Comparison of ENCODE assay signal across 19 cellular contexts in genomic region chr12:116265361-116266128, GRCh38. TPM values are rescaled to one million over a fixed set of nuclear protein-coding genes. Genes with fewer than 3 reads are reported as not detected.
DNase-seq lines count a peak whose midpoint lies in the region; ATAC-seq and TF ChIP-seq lines count a peak whose summit lies in the region.
"Had no signal": no experiment of that assay in that cellular context is flagged by ENCODE, and none has a peak within 500 bp of the region (broad histone marks: within the 10 kb centered on the region; RNA-seq: fewer than 3 reads in every experiment).

No MANE protein-coding gene starts in this region.

- WGBS in endodermal cell (ENCODE audit: insufficient coverage in 1 of 2, insufficient read length in 1 of 2), 2 experiments, result 96 to 98% methylated on average over 7 of the region's 7 CpGs
- 52 to 57% methylated on average over 7 of the region's 7 CpGs for WGBS in lower leg skin, 2 donors

- peak overlapping the region; percentile 4 for H3K4me3 ChIP-seq in endodermal cell (ENCODE audit: low read length)
- H3K4me3 ChIP-seq in lower leg skin (ENCODE audit: low read depth, poor library complexity, severe bottlenecking), result no peak overlapping the region
- H3K4me3 ChIP-seq: left ventricle myocardium inferior, upper lobe of left lung had no signal

- no peaks in the 10 kb centered on the region for H3K27me3 Mint-ChIP-seq in endodermal cell (ENCODE audit: insufficient read depth)
- H3K27me3 Mint-ChIP-seq in progenitor cell of endocrine pancreas, result no peaks in the 10 kb centered on the region
- H3K27me3 Mint-ChIP-seq: activated CD4-positive, alpha-beta T cell treated with anti-CD3 and anti-CD28 coated beads, Interleukin-2, amount 10 ng/mL, durations not matched to agents 24 days and 14 days; activated naive CD4-positive, alpha-beta T cell treated with anti-CD3 and anti-CD28 coated beads, Interleukin-2, amount 50 U/mL, for 24 hours; stimulated activated naive CD8-positive, alpha-beta T cell treated with anti-CD3 and anti-CD28 coated beads, Interleukin-15, Interleukin-2, amounts not matched to agents 100 ng/mL and 50 ng/mL, for 24 hours had no signal

- no peak overlapping the region for H3K27ac ChIP-seq in endodermal cell (ENCODE audit: low read depth, low read length)
- H3K27ac ChIP-seq: left ventricle myocardium inferior, upper lobe of left lung had no signal

- H3K9ac ChIP-seq in endodermal cell (ENCODE audit: extremely low read depth, low read length, poor library complexity, severe bottlenecking), result no peak overlapping the region

- no peaks in the 10 kb centered on the region for H3K9me3 ChIP-seq in endodermal cell (ENCODE audit: control insufficient read depth, low read length)
- H3K9me3 ChIP-seq: left ventricle myocardium inferior, upper lobe of left lung had no signal

- H3K4me3 Mint-ChIP-seq in endodermal cell (no peak overlapping the region), progenitor cell of endocrine pancreas (ENCODE audit: low read depth) (no peak overlapping the region)
- H3K4me3 Mint-ChIP-seq: activated CD4-positive, alpha-beta T cell treated with anti-CD3 and anti-CD28 coated beads, Interleukin-2, amount 10 ng/mL, durations not matched to agents 24 days and 14 days; CD14-positive monocyte; stimulated activated naive CD8-positive, alpha-beta T cell treated with anti-CD3 and anti-CD28 coated beads, Interleukin-15, Interleukin-2, amounts not matched to agents 100 ng/mL and 50 ng/mL, for 24 hours had no signal

- intact Hi-C loops in lower leg skin (cut with DNase I; ENCODE audit: low total_unique reads), result no loop called here

- no peak overlapping the region for H3K27ac Mint-ChIP-seq in endodermal cell
- H3K27ac Mint-ChIP-seq in progenitor cell of endocrine pancreas, result peak overlapping the region; percentile 7
- H3K27ac Mint-ChIP-seq: activated CD4-positive, alpha-beta T cell treated with anti-CD3 and anti-CD28 coated beads, Interleukin-2, amount 10 ng/mL, durations not matched to agents 24 days and 14 days had no signal

- no peaks in the 10 kb centered on the region for H3K9me3 Mint-ChIP-seq in endodermal cell
- H3K9me3 Mint-ChIP-seq in progenitor cell of endocrine pancreas (ENCODE audit: low read depth), result peaks cover 3% of the 10 kb centered on the region
- H3K9me3 Mint-ChIP-seq: activated CD4-positive, alpha-beta T cell treated with anti-CD3 and anti-CD28 coated beads, Interleukin-2, amount 10 ng/mL, durations not matched to agents 24 days and 14 days; activated naive CD4-positive, alpha-beta T cell treated with anti-CD3 and anti-CD28 coated beads, Interleukin-2, amount 50 U/mL, for 24 hours; CD14-positive monocyte; stimulated activated naive CD8-positive, alpha-beta T cell treated with anti-CD3 and anti-CD28 coated beads, Interleukin-15, Interleukin-2, amounts not matched to agents 100 ng/mL and 50 ng/mL, for 24 hours had no signal

- peaks cover 13% of the 10 kb centered on the region for H3K4me1 ChIP-seq in endodermal cell (ENCODE audit: control insufficient read depth, insufficient read depth, low read length)

- ATAC-seq in GM21717 (IDR thresholded peaks at IDR 0.05; ENCODE audit: unreplicated experiment), result no peak

- H3K36me3 Mint-ChIP-seq in endodermal cell (ENCODE audit: low read depth), result no peaks in the 10 kb centered on the region
- H3K36me3 Mint-ChIP-seq in progenitor cell of endocrine pancreas (ENCODE audit: insufficient read depth), result no peaks in the 10 kb centered on the region
- H3K36me3 Mint-ChIP-seq: activated naive CD4-positive, alpha-beta T cell treated with anti-CD3 and anti-CD28 coated beads, Interleukin-2, amount 50 U/mL, for 24 hours; CD14-positive monocyte had no signal

- DNase-seq in EL, result peak; percentile 28
- peak; percentile 19 for DNase-seq in NCI-H524 treated with DMSO at 0.1 percent for 48 hours (lab: John Stamatoyannopoulos, UW)
- DNase-seq in endodermal cell, result no peak
- no peak for DNase-seq in progenitor cell of endocrine pancreas (ENCODE audit: low spot score, unreplicated experiment)
- DNase-seq in NCI-H748 treated with DMSO at 0.1 percent for 48 hours (lab: John Stamatoyannopoulos, UW), result no peak
- no peak for DNase-seq in lower leg skin (ENCODE audit: low spot score in 2 of 2)
- DNase-seq: activated CD4-positive, alpha-beta T cell treated with anti-CD3 and anti-CD28 coated beads, Interleukin-2, amount 10 ng/mL, durations not matched to agents 24 days and 14 days; activated T-cell treated with anti-CD3 and anti-CD28 coated beads for 4 hours; DND-41; GOT3; left ventricle myocardium inferior; NCI-H146; NCI-H2227 treated with DMSO at 0.1 percent for 48 hours; posterior cingulate gyrus; upper lobe of left lung had no signal

- no peak for TF ChIP-seq POLR2A in lower leg skin (IDR thresholded peaks at IDR 0.05)

- H3K4me1 Mint-ChIP-seq in endodermal cell, result peaks cover 20% of the 10 kb centered on the region
- peaks cover 24% of the 10 kb centered on the region for H3K4me1 Mint-ChIP-seq in progenitor cell of endocrine pancreas (ENCODE audit: low read depth)

- H3K27me3 ChIP-seq in endodermal cell (ENCODE audit: control insufficient read depth, insufficient read depth, low read length, poor library complexity, severe bottlenecking), result no peaks in the 10 kb centered on the region
- H3K27me3 ChIP-seq: upper lobe of left lung had no signal

- TF ChIP-seq CTCF in endodermal cell (conservative IDR thresholded peaks at IDR 0.05) (no peak), progenitor cell of endocrine pancreas (IDR thresholded peaks at IDR 0.05; ENCODE audit: unreplicated experiment) (no peak), lower leg skin (IDR thresholded peaks at IDR 0.05) (no peak)

- no peaks in the 10 kb centered on the region for H3K36me3 ChIP-seq in endodermal cell (ENCODE audit: control insufficient read depth, insufficient read depth, low read length)
- H3K36me3 ChIP-seq: left ventricle myocardium inferior, upper lobe of left lung had no signal

RNA-seq across cellular contexts. Expression of gene MED13L, which starts 11.9 kb away (rescaled TPM):
- total RNA-seq in endodermal cell, result 100 to 1,000 TPM; 101 to 111 TPM
- polyA plus RNA-seq in endodermal cell (2013, experiment 1 of 2), result 44.3 TPM
- 44.0 TPM for polyA plus RNA-seq in endodermal cell (2013, experiment 2 of 2)
- 141 and 151 TPM in 2 replicates for total RNA-seq in progenitor cell of endocrine pancreas
- 100 to 1,000 TPM; 158 to 247 (median 166) TPM for total RNA-seq in lower leg skin

Comparison
In these comparisons a context has a peak if more than half of its experiments do, and no peak if none do; other contexts are left out.
1. DNase-seq: peak in EL (single experiment) and NCI-H524 treated with DMSO at 0.1 percent for 48 hours (single experiment); none in endodermal cell (single experiment), progenitor cell of endocrine pancreas (single experiment), NCI-H748 treated with DMSO at 0.1 percent for 48 hours (single experiment) and lower leg skin (0 of 2).